8 cellular contexts compared by ENCODE assay signal in the genomic region with DNA sequence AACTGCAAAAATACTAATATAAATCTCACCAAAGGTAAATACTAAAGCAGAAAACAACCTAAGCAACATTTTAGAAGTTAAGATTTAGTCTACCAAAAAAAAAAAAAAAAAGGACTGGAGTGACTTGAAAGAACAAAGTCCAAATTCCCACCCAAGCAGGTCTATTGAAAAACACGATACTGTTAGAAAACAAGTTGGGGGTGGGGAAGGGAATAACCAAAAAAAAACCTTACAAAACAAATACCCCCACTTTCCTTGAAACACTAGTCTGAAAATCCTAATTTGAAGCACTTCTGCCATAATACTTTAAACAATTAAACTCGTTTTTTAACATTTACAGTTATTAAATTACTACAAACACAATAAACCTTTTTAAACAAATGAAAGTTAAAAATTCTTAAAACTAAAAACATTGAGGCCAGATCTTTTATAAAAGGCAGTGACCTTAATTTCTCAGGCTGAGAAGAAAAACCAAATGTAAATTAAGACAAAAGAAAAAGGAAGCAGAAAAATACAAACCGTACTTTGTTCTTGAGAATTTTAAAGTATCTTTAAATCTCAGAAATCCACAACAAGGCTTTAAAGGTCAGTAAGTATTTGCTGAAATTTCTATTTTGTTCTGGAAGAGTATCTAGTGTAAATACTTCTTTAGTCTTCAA.
DNase-seq lines count a peak whose midpoint lies in the region; ATAC-seq lines count a peak whose summit lies in the region.

No MANE protein-coding gene starts in this region.

- H3K27me3 ChIP-seq in esophagus (ENCODE audit: control insufficient read depth in 1 of 2, insufficient read depth in 2 of 2, low read length in 2 of 2) (no peaks in the 10 kb centered on the region), neuron (ENCODE audit: insufficient read depth, low read length) (no peaks in the 10 kb centered on the region)

- CTCF ChIA-PET in activated naive CD4-positive, alpha-beta T cell treated with anti-CD3 and anti-CD28 coated beads for 36 hours (lab: Charles Lee) = interaction anchor here (0.8 to 2.3 kb wide), 7 partner anchors 11 to 101 kb away, joined by 3 to 13 read pairs (median 3); no protein-coding TSS in a partner anchor

- DNase-seq in activated naive CD4-positive, alpha-beta T cell treated with anti-CD3 and anti-CD28 coated beads for 36 hours = no peak
- no peak for DNase-seq in activated naive CD4-positive, alpha-beta T cell treated with Interleukin-2 at 50 U/mL for 16 hours
- no peak for DNase-seq in SK-N-MC (ENCODE audit: low read depth, low spot score)
- no peak for DNase-seq in mesenteric fat pad (ENCODE audit: low spot score)

- H3K4me1 ChIP-seq in esophagus (ENCODE audit: control insufficient read depth in 2 of 2, insufficient read depth in 2 of 2, low read length in 1 of 2) = no peaks in the 10 kb centered on the region
- peaks cover 9% of the 10 kb centered on the region for H3K4me1 ChIP-seq in neuron (ENCODE audit: insufficient read depth, low read length)

- H3K4me1 Mint-ChIP-seq in activated naive CD4-positive, alpha-beta T cell treated with anti-CD3 and anti-CD28 coated beads for 36 hours (ENCODE audit: low read depth) = peaks cover 17% of the 10 kb centered on the region

- 1 to 2% methylated on average over 3 of the region's 3 CpGs for WGBS in esophagus, 2 donors

- H3K9me3 ChIP-seq in SK-N-MC (ENCODE audit: low read depth, low read length) (no peaks in the 10 kb centered on the region), esophagus (ENCODE audit: control insufficient read depth in 2 of 2, insufficient read depth in 1 of 2, low read depth in 1 of 2, low read length in 1 of 2) (no peaks in the 10 kb centered on the region), neuron (ENCODE audit: low read length) (no peaks in the 10 kb centered on the region)

- H3K36me3 Mint-ChIP-seq in activated naive CD4-positive, alpha-beta T cell treated with anti-CD3 and anti-CD28 coated beads for 36 hours (ENCODE audit: low read depth) = peaks cover 4% of the 10 kb centered on the region

- H3K4me3 ChIP-seq in SK-N-MC (peak overlapping the region; percentile 85), esophagus (ENCODE audit: low read depth in 1 of 2, low read length in 2 of 2) (peak overlapping the region; percentile 57 to 64), neuron (ENCODE audit: low read length) (peak overlapping the region; percentile 52)

- no peaks in the 10 kb centered on the region for H3K36me3 ChIP-seq in SK-N-MC (ENCODE audit: insufficient read depth, low read length)
- H3K36me3 ChIP-seq in esophagus (ENCODE audit: control insufficient read depth in 2 of 2, insufficient read depth in 2 of 2, low read length in 1 of 2) = no peaks in the 10 kb centered on the region
- H3K36me3 ChIP-seq in neuron (ENCODE audit: insufficient read depth, low read length) = no peaks in the 10 kb centered on the region

- H3K27ac ChIP-seq in SK-N-MC = peak overlapping the region; percentile 96
- H3K27ac ChIP-seq in esophagus (ENCODE audit: low read depth in 2 of 2, low read length in 1 of 2) = peak overlapping the region; percentile 97 to 98

- H3K27ac Mint-ChIP-seq in activated naive CD4-positive, alpha-beta T cell treated with anti-CD3 and anti-CD28 coated beads for 36 hours = peak overlapping the region; percentile 98

- H2AFZ ChIP-seq in neuron (ENCODE audit: low read depth, low read length) = no peak overlapping the region

- H3K9me3 Mint-ChIP-seq in activated naive CD4-positive, alpha-beta T cell treated with anti-CD3 and anti-CD28 coated beads for 36 hours = no peaks in the 10 kb centered on the region

- H3K9ac ChIP-seq in SK-N-MC (ENCODE audit: insufficient read length) = peak overlapping the region; percentile 94

- peak overlapping the region; percentile 88 for H3K4me3 Mint-ChIP-seq in activated naive CD4-positive, alpha-beta T cell treated with anti-CD3 and anti-CD28 coated beads for 36 hours

- H3K27me3 Mint-ChIP-seq in activated naive CD4-positive, alpha-beta T cell treated with anti-CD3 and anti-CD28 coated beads for 36 hours (ENCODE audit: low read depth) = no peaks in the 10 kb centered on the region

- intact Hi-C loops in activated naive CD4-positive, alpha-beta T cell treated with anti-CD3 and anti-CD28 coated beads for 36 hours (cut with micrococcal nuclease) = loop anchor here (2.0 to 10.0 kb wide), 5 partner anchors 51 to 1366 kb away; a partner anchor contains a TSS

- no peak for ATAC-seq in HG02973 (IDR thresholded peaks at IDR 0.05; ENCODE audit: unreplicated experiment)
- ATAC-seq in GM18868 (IDR thresholded peaks at IDR 0.05; ENCODE audit: unreplicated experiment) = no peak
